ENCODE assay signal across 12 cellular contexts in genomic region chr7:73006491-73006890, GRCh38. TPM values are rescaled to one million over a fixed set of nuclear protein-coding genes. Genes with fewer than 3 reads are reported as not detected.
A peak's percentile ranks its signal among the peaks of the same experiment; 100 is the strongest.
DNase-seq lines count a peak whose midpoint lies in the region; ATAC-seq, FAIRE-seq and TF ChIP-seq lines count a peak whose summit lies in the region.
"Not testable (repeated sequence)": the region's sequence is repeated elsewhere in the genome, so short reads cannot be mapped to it uniquely, and the experiment has no call there.
"Had no signal": no experiment of that assay in that cellular context is flagged by ENCODE, and none has a peak within 500 bp of the region (broad histone marks: within the 10 kb centered on the region; RNA-seq: fewer than 3 reads in every experiment).

No MANE protein-coding gene starts in this region.

- not testable (repeated sequence) for FAIRE-seq in RCC 7860 (lab: Jason Lieb, UNC)

- TF ChIP-seq CTCF in A673 (conservative IDR thresholded peaks at IDR 0.05; ENCODE audit: low read depth, low read length); dorsolateral prefrontal cortex (IDR thresholded peaks at IDR 0.05 in 54 of 56, conservative IDR thresholded peaks at IDR 0.05 in 2 of 56; ENCODE audit: low read depth in 1 of 56, partially characterized antibody in 56 of 56); nephron progenitor cell (IDR thresholded peaks at IDR 0.05): not testable (repeated sequence)

- H3K27me3 ChIP-seq in A673 (replicated peaks; ENCODE audit: insufficient read depth, low read depth, low read length, poor library complexity); dorsolateral prefrontal cortex; right cardiac atrium (ENCODE audit: control insufficient read depth, insufficient read depth): not testable (repeated sequence)

- not testable (repeated sequence) for H3K4me1 ChIP-seq in A673 (ENCODE audit: insufficient read depth, low read length, poor library complexity, severe bottlenecking); right cardiac atrium (ENCODE audit: control insufficient read depth, insufficient read depth, low read length)

- H3K36me3 Mint-ChIP-seq in nephron progenitor cell (ENCODE audit: low read depth): not testable (repeated sequence)

- CTCF ChIA-PET in A673 (lab: Charles Lee): not testable (repeated sequence)

- H3K27ac ChIP-seq in A673 (ENCODE audit: low read depth, low read length, poor library complexity, severe bottlenecking); right cardiac atrium (ENCODE audit: low read length): not testable (repeated sequence)
- peak overlapping the region in 3 of 59 donors; percentile 37 to 79 (median 53) for H3K27ac ChIP-seq in dorsolateral prefrontal cortex

- intact Hi-C loops in A673 (cut with micrococcal nuclease; ENCODE audit: unreplicated experiment); dorsolateral prefrontal cortex (cut with DNase I); right cardiac atrium (cut with DNase I): not testable (repeated sequence)

- peak overlapping the region; percentile 32 for H3K4me3 ChIP-seq in A673 (ENCODE audit: low read depth, low read length, poor library complexity, severe bottlenecking)
- peak overlapping the region in 57 of 59 donors; percentile 12 to 82 (median 67) for H3K4me3 ChIP-seq in dorsolateral prefrontal cortex
- peak overlapping the region; percentile 20 for H3K4me3 ChIP-seq in right cardiac atrium (ENCODE audit: low read length)

- peak overlapping the region; percentile 69 for H3K4me3 Mint-ChIP-seq in nephron progenitor cell

- not testable (repeated sequence) for H3K9me3 ChIP-seq in A673 (ENCODE audit: low read depth, low read length, poor library complexity, severe bottlenecking); right cardiac atrium (ENCODE audit: control insufficient read depth, low read length)

- H3K27me3 Mint-ChIP-seq in nephron progenitor cell (ENCODE audit: low read depth, poor library complexity): not testable (repeated sequence)

- ATAC-seq in right cardiac atrium: not testable (repeated sequence)

- not testable (repeated sequence) for H3K36me3 ChIP-seq in A673 (ENCODE audit: insufficient read depth, low read length, poor library complexity, severe bottlenecking)

- DNase-seq in A673 (ENCODE audit: low spot score): peak; percentile 0
- DNase-seq in HCEC 1CT: peak; percentile 0
- peak; percentile 1 for DNase-seq in RCC 7860 (ENCODE audit: low spot score)
- peak; percentile 1 for DNase-seq in activated naive CD4-positive, alpha-beta T cell treated with Interleukin-2 at 50 U/mL for 16 hours
- peak in 8 of 10 donors; percentile 3 to 47 (median 32) for DNase-seq in dorsolateral prefrontal cortex
- peak; percentile 16 to 32 (median 29) for DNase-seq in right cardiac atrium
- DNase-seq in nephron progenitor cell: peak; percentile 6
- peak; percentile 24 for DNase-seq in stimulated activated CD8-positive, alpha-beta memory T cell treated with anti-CD3 and anti-CD28 coated beads, Interleukin-4, amount 100 ng/mL, for 48 hours

- not testable (repeated sequence) for H3K4me1 Mint-ChIP-seq in nephron progenitor cell

- POLR2A ChIA-PET in A673 (lab: Charles Lee; ENCODE audit: low non-redundant PET): not testable (repeated sequence)

- 23% methylated on average over 10 of the region's 10 CpGs for WGBS in right cardiac atrium

- BruUV-seq in A673 (replicated peaks; lab: Mats Ljungman, UMichigan): not testable (repeated sequence)

- not testable (repeated sequence) for H3K27ac Mint-ChIP-seq in nephron progenitor cell

- H3K9me3 Mint-ChIP-seq in nephron progenitor cell: not testable (repeated sequence)

RNA-seq across cellular contexts. Expression of gene SPDYE8, which starts 23.1 kb away (rescaled TPM):
- total RNA-seq in A673 (2021): not detected in 2 replicates
- under 1 TPM in 6 of 120 experiments, not detected in 114; 0.23 to 0.31 (median 0.24) TPM for total RNA-seq in dorsolateral prefrontal cortex
- total RNA-seq in right cardiac atrium: not detected
- polyA plus RNA-seq in right cardiac atrium: not detected
- total RNA-seq: esophagus mucosa, LHCN-M2, pancreas had no signal
- polyA plus RNA-seq: pancreas had no signal

RNA-seq across cellular contexts. Expression of gene TRIM74, which starts 37.2 kb away (rescaled TPM):
- total RNA-seq in A673 (2021): 0.31 TPM in 1 of 2 replicates, not detected in the other
- 1 to 10 TPM in 89 of 120 experiments, under 1 TPM in 20, not detected in 11; 0.36 to 7.9 (median 2.1) TPM for total RNA-seq in dorsolateral prefrontal cortex
- under 1 TPM in 1 of 4 donors, not detected in 3; 0.53 TPM for total RNA-seq in right cardiac atrium
- 0.27 TPM for polyA plus RNA-seq in right cardiac atrium
- total RNA-seq: esophagus mucosa, LHCN-M2, SJSA1 had no signal

RNA-seq across cellular contexts. Expression of gene SPDYE11, which starts 51.2 kb away (rescaled TPM):
- total RNA-seq in A673 (2021) (not detected in 2 replicates), dorsolateral prefrontal cortex (1 to 10 TPM in 1 of 120 experiments, under 1 TPM in 10, not detected in 109; 0.23 to 1.0 (median 0.28) TPM), right cardiac atrium (not detected)
- not detected for polyA plus RNA-seq in right cardiac atrium
- total RNA-seq: esophagus mucosa, LHCN-M2, pancreas, SJSA1 had no signal
- polyA plus RNA-seq: pancreas had no signal
